ENCODE assay signal across 18 cellular contexts in genomic region chr4:85703098-85703497, GRCh38.
A peak's percentile ranks its signal among the peaks of the same experiment; 100 is the strongest.
DNase-seq lines count a peak whose midpoint lies in the region; ATAC-seq and TF ChIP-seq lines count a peak whose summit lies in the region.
"Had no signal": no experiment of that assay in that cellular context is flagged by ENCODE, and none has a peak within 500 bp of the region (broad histone marks: within the 10 kb centered on the region; RNA-seq: fewer than 3 reads in every experiment).

No MANE protein-coding gene starts in this region.

- H3K79me2 ChIP-seq in neural progenitor cell (ENCODE audit: low read depth): no peaks in the 10 kb centered on the region

- H3K4me3 Mint-ChIP-seq in neural progenitor cell: no peak overlapping the region
- H3K4me3 Mint-ChIP-seq: activated T-helper 1 cell treated with anti-CD3 and anti-CD28 coated beads, Interleukin-12 subunit alpha, Interleukin-12 subunit beta, Interleukin-2, Interleukin-4 antibody, amounts not matched to agents 30 ng/mL and 10 ng/mL and 1 ng/mL, durations not matched to agents 14 hours and 24 hours and 36 hours; CD4-positive, alpha-beta memory T cell; stimulated activated naive CD8-positive, alpha-beta T cell treated with anti-CD3 and anti-CD28 coated beads, Interleukin-15, Interleukin-2, amounts not matched to agents 100 ng/mL and 50 ng/mL, for 24 hours; T-helper 1 cell treated with Interleukin-12 subunit alpha and Interleukin-12 subunit beta and Interleukin-4 antibody, amounts not matched to agents 30 μg/mL and 1 μg/mL, for 36 hours had no signal

- H3K4me3 ChIP-seq in AG10803 (ENCODE audit: low read length): no peak overlapping the region
- no peak overlapping the region for H3K4me3 ChIP-seq in neural progenitor cell
- H3K4me3 ChIP-seq in psoas muscle: no peak overlapping the region
- H3K4me3 ChIP-seq: A549 had no signal

- peaks cover 6% of the 10 kb centered on the region for H3K9me3 Mint-ChIP-seq in neural progenitor cell
- H3K9me3 Mint-ChIP-seq: activated T-helper 1 cell treated with anti-CD3 and anti-CD28 coated beads, Interleukin-12 subunit alpha, Interleukin-12 subunit beta, Interleukin-2, Interleukin-4 antibody, amounts not matched to agents 30 ng/mL and 10 ng/mL and 1 ng/mL, durations not matched to agents 14 hours and 24 hours and 36 hours; stimulated activated naive CD8-positive, alpha-beta T cell treated with anti-CD3 and anti-CD28 coated beads, Interleukin-15, Interleukin-2, amounts not matched to agents 100 ng/mL and 50 ng/mL, for 24 hours; T-helper 1 cell treated with Interleukin-12 subunit alpha and Interleukin-12 subunit beta and Interleukin-4 antibody, amounts not matched to agents 30 μg/mL and 1 μg/mL, for 36 hours had no signal

- H3K4me2 ChIP-seq in neural progenitor cell: no peak overlapping the region
- H3K4me2 ChIP-seq: A549 had no signal

- DNase-seq in AG10803 (ENCODE audit: low read depth) (peak; percentile 38), LHCN-M2 (ENCODE audit: low read depth) (peak; percentile 64), neural progenitor cell (ENCODE audit: low spot score) (no peak), psoas muscle (no peak)
- DNase-seq: CD4-positive, alpha-beta memory T cell; left colon; NCI-H1930; posterior cingulate gyrus; SHP77; stimulated activated CD4-positive, alpha-beta T cell treated with anti-CD3 and anti-CD28 coated beads, Interleukin-12 subunit alpha, Interleukin-12 subunit beta, amount 100 ng/mL, for 4 hours had no signal

- H3K9me3 ChIP-seq in neural progenitor cell (ENCODE audit: low read depth) (no peaks in the 10 kb centered on the region), psoas muscle (no peaks in the 10 kb centered on the region)
- H3K9me3 ChIP-seq: A549 had no signal

- no peaks in the 10 kb centered on the region for H4K20me1 ChIP-seq in neural progenitor cell (ENCODE audit: low read depth)

- H3K4me1 ChIP-seq in neural progenitor cell (peaks cover 3% of the 10 kb centered on the region), psoas muscle (no peaks in the 10 kb centered on the region)
- H3K4me1 ChIP-seq: A549 had no signal

- H3K27me3 Mint-ChIP-seq in neural progenitor cell (ENCODE audit: insufficient read depth, low read depth): peaks cover 2% of the 10 kb centered on the region
- H3K27me3 Mint-ChIP-seq: CD4-positive, alpha-beta memory T cell; stimulated activated naive CD8-positive, alpha-beta T cell treated with anti-CD3 and anti-CD28 coated beads, Interleukin-15, Interleukin-2, amounts not matched to agents 100 ng/mL and 50 ng/mL, for 24 hours had no signal

- TF ChIP-seq CTCF in AG10803 (conservative IDR thresholded peaks at IDR 0.05; ENCODE audit: low read length) (no peak), neural progenitor cell (IDR thresholded peaks at IDR 0.05) (no peak), psoas muscle (IDR thresholded peaks at IDR 0.05) (no peak)

- H3F3A ChIP-seq in neural progenitor cell (ENCODE audit: low read depth): no peaks in the 10 kb centered on the region

- H2AFZ ChIP-seq in neural progenitor cell (replicated peaks): no peak overlapping the region

- no peak overlapping the region for H3K9ac ChIP-seq in neural progenitor cell

- H3K36me3 Mint-ChIP-seq in neural progenitor cell: no peaks in the 10 kb centered on the region
- H3K36me3 Mint-ChIP-seq: CD4-positive, alpha-beta memory T cell had no signal

- no peak for ATAC-seq in GM18517 (IDR thresholded peaks at IDR 0.05; ENCODE audit: unreplicated experiment)
- ATAC-seq in HG03571 (IDR thresholded peaks at IDR 0.05; ENCODE audit: unreplicated experiment): no peak
- ATAC-seq in psoas muscle: no peak
- ATAC-seq in HG02840 (IDR thresholded peaks at IDR 0.05; ENCODE audit: low FRiP score, unreplicated experiment): no peak
- ATAC-seq: A549, left colon had no signal

- 64 to 66% (median 65%) methylated on average over 3 of the region's 3 CpGs for WGBS in psoas muscle, 3 donors

- H3K27ac Mint-ChIP-seq in neural progenitor cell: peak overlapping the region; percentile 93
- H3K27ac Mint-ChIP-seq: activated T-helper 1 cell treated with anti-CD3 and anti-CD28 coated beads, Interleukin-12 subunit alpha, Interleukin-12 subunit beta, Interleukin-2, Interleukin-4 antibody, amounts not matched to agents 30 ng/mL and 10 ng/mL and 1 ng/mL, durations not matched to agents 14 hours and 24 hours and 36 hours; CD4-positive, alpha-beta memory T cell; T-helper 1 cell treated with Interleukin-12 subunit alpha and Interleukin-12 subunit beta and Interleukin-4 antibody, amounts not matched to agents 30 μg/mL and 1 μg/mL, for 36 hours had no signal

- H3K27me3 ChIP-seq in neural progenitor cell (no peaks in the 10 kb centered on the region), psoas muscle (ENCODE audit: insufficient read depth in 3 of 3, low read length in 2 of 3) (no peaks in the 10 kb centered on the region)

- H3K27ac ChIP-seq in cingulate gyrus (ENCODE audit: low read depth, low read length) (peak overlapping the region; percentile 20), neural progenitor cell (no peak overlapping the region), psoas muscle (no peak overlapping the region)
- H3K27ac ChIP-seq: A549 had no signal

- no peaks in the 10 kb centered on the region for H3K36me3 ChIP-seq in neural progenitor cell
- H3K36me3 ChIP-seq in psoas muscle (ENCODE audit: insufficient read depth in 1 of 2, low read depth in 1 of 2): no peaks in the 10 kb centered on the region

- H3K4me1 Mint-ChIP-seq in neural progenitor cell: peaks cover 24% of the 10 kb centered on the region
- H3K4me1 Mint-ChIP-seq: CD4-positive, alpha-beta memory T cell had no signal

- intact Hi-C loops in psoas muscle (cut with DNase I): no loop called here

Comparison
In these comparisons a context has a peak if more than half of its experiments do, and no peak if none do; other contexts are left out.
1. DNase-seq: peak in AG10803 (single experiment) and LHCN-M2 (single experiment); none in neural progenitor cell (single experiment) and psoas muscle (0 of 2).